ENCODE assay signal across 17 cellular contexts in genomic region chr20:32192698-32193097, GRCh38. TPM values are rescaled to one million over a fixed set of nuclear protein-coding genes. Genes with fewer than 3 reads are reported as not detected.
DNase-seq lines count a peak whose midpoint lies in the region; ATAC-seq and TF ChIP-seq lines count a peak whose summit lies in the region.
"Had no signal": no experiment of that assay in that cellular context is flagged by ENCODE, and none has a peak within 500 bp of the region (broad histone marks: within the 10 kb centered on the region; RNA-seq: fewer than 3 reads in every experiment).

No MANE protein-coding gene starts in this region.

- no peak for ATAC-seq in CD4-positive, CD25-positive, alpha-beta regulatory T cell (ENCODE audit: low read depth in 2 of 2)
- ATAC-seq in CD8-positive, alpha-beta T cell, result no peak
- no peak for ATAC-seq in naive thymus-derived CD4-positive, alpha-beta T cell
- ATAC-seq: pancreas, WTC11 had no signal

- no peak for DNase-seq in CD4-positive, CD25-positive, alpha-beta regulatory T cell
- no peak for DNase-seq in CD8-positive, alpha-beta T cell
- no peak for DNase-seq in naive thymus-derived CD4-positive, alpha-beta T cell
- no peak for DNase-seq in NCI-H526 treated with DMSO at 0.1 percent for 48 hours (lab: John Stamatoyannopoulos, UW)
- no peak for DNase-seq in DMS153 (lab: John Stamatoyannopoulos, UW)
- no peak for DNase-seq in HPDE6-E6E7 (ENCODE audit: extremely low spot score)
- DNase-seq: aorta, DMS 273 treated with DMSO at 0.1 percent for 48 hours, GF-D8, hypothalamus, kidney, NCI-H1105 treated with DMSO at 0.1 percent for 48 hours, NCI-H2171, NCI-H69 had no signal

- peaks cover 24% of the 10 kb centered on the region for H3K36me3 Mint-ChIP-seq in CD4-positive, CD25-positive, alpha-beta regulatory T cell
- peaks cover 36% of the 10 kb centered on the region for H3K36me3 Mint-ChIP-seq in CD8-positive, alpha-beta T cell
- H3K36me3 Mint-ChIP-seq in brain, result peaks cover 34% of the 10 kb centered on the region
- H3K36me3 Mint-ChIP-seq in naive thymus-derived CD4-positive, alpha-beta T cell, result peaks cover 0 to 30% (median 5%) of the 10 kb centered on the region in 5 donors

- H3K27ac Mint-ChIP-seq in CD4-positive, CD25-positive, alpha-beta regulatory T cell, result peak overlapping the region; percentile 53 to 91 (median 83)
- peak overlapping the region; percentile 29 for H3K27ac Mint-ChIP-seq in CD8-positive, alpha-beta T cell
- peak overlapping the region in 3 of 5 experiments; percentile 1 to 78 (median 35) for H3K27ac Mint-ChIP-seq in brain
- peak overlapping the region in 7 of 9 donors; percentile 22 to 80 (median 69) for H3K27ac Mint-ChIP-seq in naive thymus-derived CD4-positive, alpha-beta T cell
- H3K27ac Mint-ChIP-seq: WTC11 had no signal

- H3K27me3 ChIP-seq in CD4-positive, CD25-positive, alpha-beta regulatory T cell (ENCODE audit: control insufficient read depth, insufficient read depth, low read length), result no peaks in the 10 kb centered on the region
- H3K27me3 ChIP-seq in CD8-positive, alpha-beta T cell (ENCODE audit: insufficient read depth, low read length), result no peaks in the 10 kb centered on the region
- H3K27me3 ChIP-seq in naive thymus-derived CD4-positive, alpha-beta T cell (ENCODE audit: control insufficient read depth in 2 of 2, insufficient read depth in 2 of 2, low read length in 2 of 2), result no peaks in the 10 kb centered on the region
- H3K27me3 ChIP-seq: pancreas had no signal

- H3K4me3 ChIP-seq in CD4-positive, CD25-positive, alpha-beta regulatory T cell (ENCODE audit: low read depth, low read length), result no peak overlapping the region
- no peak overlapping the region for H3K4me3 ChIP-seq in CD8-positive, alpha-beta T cell (ENCODE audit: low read depth, low read length)
- H3K4me3 ChIP-seq in naive thymus-derived CD4-positive, alpha-beta T cell (ENCODE audit: low read length), result no peak overlapping the region
- H3K4me3 ChIP-seq: pancreas had no signal

- peaks cover 26% of the 10 kb centered on the region for H3K36me3 ChIP-seq in CD4-positive, CD25-positive, alpha-beta regulatory T cell (ENCODE audit: control insufficient read depth, insufficient read depth, low read length)
- peaks cover 20% of the 10 kb centered on the region for H3K36me3 ChIP-seq in CD8-positive, alpha-beta T cell (ENCODE audit: insufficient read depth, low read length)
- H3K36me3 ChIP-seq in naive thymus-derived CD4-positive, alpha-beta T cell (ENCODE audit: control insufficient read depth in 2 of 3, insufficient read depth in 3 of 3, low read length in 3 of 3), result peaks cover 0 to 31% (median 0%) of the 10 kb centered on the region in 3 experiments

- no peak overlapping the region for H3K27ac ChIP-seq in CD4-positive, CD25-positive, alpha-beta regulatory T cell (ENCODE audit: insufficient read depth, low read length, poor library complexity, severe bottlenecking)
- no peak overlapping the region for H3K27ac ChIP-seq in CD8-positive, alpha-beta T cell (ENCODE audit: low read depth, low read length)
- H3K27ac ChIP-seq in naive thymus-derived CD4-positive, alpha-beta T cell (ENCODE audit: low read depth, low read length), result no peak overlapping the region

- CTCF ChIA-PET in CD8-positive, alpha-beta T cell (lab: Charles Lee), result no interaction called here
- CTCF ChIA-PET in naive thymus-derived CD4-positive, alpha-beta T cell (lab: Charles Lee), result no interaction called here

- H3K4me3 Mint-ChIP-seq in CD4-positive, CD25-positive, alpha-beta regulatory T cell, result peak overlapping the region in 2 of 4 donors; percentile 47 to 68
- H3K4me3 Mint-ChIP-seq in CD8-positive, alpha-beta T cell, result no peak overlapping the region
- H3K4me3 Mint-ChIP-seq in brain, result peak overlapping the region in 1 of 5 experiments; percentile 41
- H3K4me3 Mint-ChIP-seq in naive thymus-derived CD4-positive, alpha-beta T cell, result no peak overlapping the region
- H3K4me3 Mint-ChIP-seq: WTC11 had no signal

- no peaks in the 10 kb centered on the region for H3K9me3 ChIP-seq in CD4-positive, CD25-positive, alpha-beta regulatory T cell (ENCODE audit: control insufficient read depth in 2 of 2, low read length in 2 of 2)
- H3K9me3 ChIP-seq in CD8-positive, alpha-beta T cell (ENCODE audit: low read length), result no peaks in the 10 kb centered on the region
- no peaks in the 10 kb centered on the region for H3K9me3 ChIP-seq in naive thymus-derived CD4-positive, alpha-beta T cell (ENCODE audit: control insufficient read depth in 2 of 3, low read length in 3 of 3)
- H3K9me3 ChIP-seq: pancreas had no signal

- H3K9me3 Mint-ChIP-seq in CD4-positive, CD25-positive, alpha-beta regulatory T cell, result no peaks in the 10 kb centered on the region
- no peaks in the 10 kb centered on the region for H3K9me3 Mint-ChIP-seq in CD8-positive, alpha-beta T cell
- H3K9me3 Mint-ChIP-seq in brain, result no peaks in the 10 kb centered on the region
- H3K9me3 Mint-ChIP-seq in naive thymus-derived CD4-positive, alpha-beta T cell, result no peaks in the 10 kb centered on the region
- H3K9me3 Mint-ChIP-seq: WTC11 had no signal

- TF ChIP-seq CTCF in CD8-positive, alpha-beta T cell (IDR thresholded peaks at IDR 0.05), result no peak
- TF ChIP-seq CTCF in brain (conservative IDR thresholded peaks at IDR 0.05), result no peak

- intact Hi-C loops in CD8-positive, alpha-beta T cell (cut with DNase I, micrococcal nuclease), result no loop called here
- intact Hi-C loops in naive thymus-derived CD4-positive, alpha-beta T cell (cut with micrococcal nuclease), result no loop called here

- POLR2A ChIA-PET in CD8-positive, alpha-beta T cell (lab: Charles Lee), result no interaction called here
- POLR2A ChIA-PET in naive thymus-derived CD4-positive, alpha-beta T cell (lab: Charles Lee), result no interaction called here

- H3K4me1 Mint-ChIP-seq in CD4-positive, CD25-positive, alpha-beta regulatory T cell, result peaks cover 4 to 37% (median 17%) of the 10 kb centered on the region in 4 donors
- peaks cover 22% of the 10 kb centered on the region for H3K4me1 Mint-ChIP-seq in CD8-positive, alpha-beta T cell (ENCODE audit: low read depth)
- H3K4me1 Mint-ChIP-seq in brain, result peaks cover 39% of the 10 kb centered on the region
- peaks cover 8 to 41% (median 25%) of the 10 kb centered on the region in 7 donors for H3K4me1 Mint-ChIP-seq in naive thymus-derived CD4-positive, alpha-beta T cell

- no peaks in the 10 kb centered on the region for H3K27me3 Mint-ChIP-seq in CD4-positive, CD25-positive, alpha-beta regulatory T cell
- no peaks in the 10 kb centered on the region for H3K27me3 Mint-ChIP-seq in CD8-positive, alpha-beta T cell (ENCODE audit: low read depth)
- no peaks in the 10 kb centered on the region for H3K27me3 Mint-ChIP-seq in brain
- H3K27me3 Mint-ChIP-seq in naive thymus-derived CD4-positive, alpha-beta T cell, result no peaks in the 10 kb centered on the region

- H3K4me1 ChIP-seq in CD4-positive, CD25-positive, alpha-beta regulatory T cell (ENCODE audit: control insufficient read depth, insufficient read depth, low read length, poor library complexity, severe bottlenecking), result peaks cover 13% of the 10 kb centered on the region
- peaks cover 17% of the 10 kb centered on the region for H3K4me1 ChIP-seq in CD8-positive, alpha-beta T cell (ENCODE audit: insufficient read depth, low read length)
- peaks cover 10 to 18% of the 10 kb centered on the region in 2 donors for H3K4me1 ChIP-seq in naive thymus-derived CD4-positive, alpha-beta T cell (ENCODE audit: control insufficient read depth in 2 of 2, insufficient read depth in 2 of 2, low read length in 2 of 2)

RNA-seq across cellular contexts. Expression of gene PLAGL2, which starts 14.8 kb away (rescaled TPM):
- total RNA-seq in CD4-positive, CD25-positive, alpha-beta regulatory T cell, result 22.9 TPM
- 1 to 10 TPM; 2.8 to 5.3 (median 4.0) TPM for polyA plus RNA-seq in CD4-positive, CD25-positive, alpha-beta regulatory T cell
- 10 to 100 TPM; 15.8 to 16.9 TPM for total RNA-seq in CD8-positive, alpha-beta T cell
- 4.6 TPM for polyA plus RNA-seq in brain (ENCODE audit: insufficient read depth, low read depth, low replicate concordance)
- 10 to 100 TPM; 15.6 to 30.1 (median 17.6) TPM for total RNA-seq in naive thymus-derived CD4-positive, alpha-beta T cell
- 1 to 10 TPM; 3.1 to 5.1 TPM for polyA plus RNA-seq in naive thymus-derived CD4-positive, alpha-beta T cell

RNA-seq across cellular contexts. Expression of gene POFUT1, which starts 15.0 kb away (rescaled TPM):
- total RNA-seq in CD4-positive, CD25-positive, alpha-beta regulatory T cell, result 14.1 TPM
- polyA plus RNA-seq in CD4-positive, CD25-positive, alpha-beta regulatory T cell, result 10 to 100 TPM; 10.0 to 14.3 (median 12.0) TPM
- 1 to 10 TPM; 5.1 to 6.3 TPM for total RNA-seq in CD8-positive, alpha-beta T cell
- 20.6 TPM for polyA plus RNA-seq in brain (ENCODE audit: insufficient read depth, low read depth, low replicate concordance)
- 10 to 100 TPM; 12.5 to 32.2 (median 19.7) TPM for total RNA-seq in naive thymus-derived CD4-positive, alpha-beta T cell
- polyA plus RNA-seq in naive thymus-derived CD4-positive, alpha-beta T cell, result 10 to 100 TPM; 16.8 to 18.0 TPM

Comparison
In these comparisons a context has a peak if more than half of its experiments do, and no peak if none do; other contexts are left out.
1. H3K27ac Mint-ChIP-seq: peak in every context shown above with its lines; median percentile 83 in CD4-positive, CD25-positive, alpha-beta regulatory T cell; 69 in naive thymus-derived CD4-positive, alpha-beta T cell; 35 in brain; 29 in CD8-positive, alpha-beta T cell.